15 cellular contexts compared by ENCODE assay signal in the genomic region with DNA sequence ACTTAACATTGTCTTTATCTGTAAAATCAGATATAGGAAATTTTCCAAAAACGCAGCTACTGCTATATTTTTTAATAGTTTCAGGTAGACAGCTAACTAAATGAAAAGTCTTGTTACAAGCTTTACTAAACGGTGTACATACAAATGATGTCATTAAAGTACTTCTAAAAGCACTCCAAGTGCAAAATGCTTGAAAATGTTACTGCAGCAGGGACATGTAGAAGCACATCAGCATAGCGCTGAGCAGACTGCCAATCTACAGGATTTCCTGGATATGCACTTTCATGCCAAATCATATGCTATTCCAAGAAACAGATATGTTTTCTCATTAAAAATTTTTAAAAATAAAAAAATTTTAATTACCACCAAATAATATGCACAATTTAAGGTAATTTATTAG.
DNase-seq lines count a peak whose midpoint lies in the region; ATAC-seq, FAIRE-seq and TF ChIP-seq lines count a peak whose summit lies in the region.
"Had no signal": no experiment of that assay in that cellular context is flagged by ENCODE, and none has a peak within 500 bp of the region (broad histone marks: within the 10 kb centered on the region; RNA-seq: fewer than 3 reads in every experiment).

No MANE protein-coding gene starts in this region.

- no peaks in the 10 kb centered on the region for H3K9me3 ChIP-seq in upper lobe of right lung
- H3K9me3 ChIP-seq: A549, BE2C had no signal

- intact Hi-C loops in upper lobe of right lung (cut with DNase I), result no loop called here

- DNase-seq in DMS79 (lab: John Stamatoyannopoulos, UW) (peak; percentile 36), GM12891 (ENCODE audit: insufficient read length, low spot score) (no peak), epithelial cell of esophagus (ENCODE audit: low read depth) (peak; percentile 22), upper lobe of right lung (no peak), LoVo (ENCODE audit: low spot score) (no peak)
- DNase-seq: BE2C; CD4-positive, alpha-beta memory T cell; DMS153; H7; IMR-90 had no signal

- no peaks in the 10 kb centered on the region for H3K4me1 ChIP-seq in upper lobe of right lung
- H3K4me1 ChIP-seq: BE2C had no signal

- peaks cover 42% of the 10 kb centered on the region for H3K36me3 ChIP-seq in upper lobe of right lung
- H3K36me3 ChIP-seq: BE2C had no signal

- ATAC-seq in upper lobe of right lung (peak; percentile 36), GM21528 (IDR thresholded peaks at IDR 0.05; ENCODE audit: low FRiP score, unreplicated experiment) (no peak)
- ATAC-seq: A549, GM12878, GM23338 had no signal

- peak; percentile 13 for FAIRE-seq in GM12891 (lab: Jason Lieb, UNC)
- FAIRE-seq: A549, GM12878 had no signal

- no peaks in the 10 kb centered on the region for H3K27me3 ChIP-seq in upper lobe of right lung
- H3K27me3 ChIP-seq: BE2C had no signal

- no peak for TF ChIP-seq POLR2A in GM12891 (IDR thresholded peaks at IDR 0.05; ENCODE audit: low read depth, low read length)

- TF ChIP-seq CTCF in epithelial cell of esophagus (IDR thresholded peaks at IDR 0.05; ENCODE audit: insufficient read depth, low read depth, low read length, missing control alignments), result no peak
- TF ChIP-seq CTCF in upper lobe of right lung (IDR thresholded peaks at IDR 0.05), result no peak

- H3K27ac ChIP-seq in upper lobe of right lung, result no peak overlapping the region
- H3K27ac ChIP-seq: C4-2B had no signal

- H3K4me3 ChIP-seq in epithelial cell of esophagus (ENCODE audit: low read length) (no peak overlapping the region), upper lobe of right lung (no peak overlapping the region)
- H3K4me3 ChIP-seq: A549, GM12878, GM23338 had no signal

TF ChIP-seq in GM12891, 5 proteins besides CTCF, POLR2A, EP300 and RAD21:
- no peak for TF ChIP-seq POU2F2 (IDR thresholded peaks at IDR 0.05; ENCODE audit: low read depth, low read length)
- TF ChIP-seq PAX5 (IDR thresholded peaks at IDR 0.05; ENCODE audit: insufficient read depth, low read length, severe bottlenecking), result no peak
- TF ChIP-seq TAF1 (IDR thresholded peaks at IDR 0.05; ENCODE audit: low read depth, low read length), result no peak

Comparison
In these comparisons a context has a peak if more than half of its experiments do, and no peak if none do; other contexts are left out.
1. DNase-seq: peak in DMS79 (single experiment) and epithelial cell of esophagus (single experiment); none in GM12891 (single experiment), upper lobe of right lung (single experiment) and LoVo (single experiment).